1 cellular context compared by ENCODE assay signal in the genomic region with DNA sequence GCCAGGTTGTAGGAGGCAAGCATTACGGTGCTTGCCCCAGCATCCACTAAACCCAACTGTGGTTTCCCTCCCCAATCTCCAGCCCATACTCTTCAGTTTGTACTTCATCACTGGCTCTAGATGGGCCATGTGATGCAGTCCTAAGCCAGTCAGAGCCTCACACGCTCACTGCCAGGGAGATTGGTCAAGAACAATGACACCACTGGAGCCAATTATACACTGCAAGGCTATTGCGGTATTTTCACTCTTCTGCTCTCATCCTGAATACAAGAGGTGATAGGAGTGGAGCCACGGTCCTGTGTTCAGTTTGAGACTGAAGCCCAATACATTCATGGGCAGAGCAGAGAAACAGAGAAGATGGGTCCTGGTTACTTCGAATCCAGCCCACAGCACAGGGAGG.
TF ChIP-seq lines count a peak whose summit lies in the region.

No MANE protein-coding gene starts in this region.

TF ChIP-seq in K562, 482 proteins besides CTCF, POLR2A, EP300 and RAD21 (continued from another document):
- no peak for TF ChIP-seq ZNF764 (CRISPR knock-in tag; IDR thresholded peaks at IDR 0.05; ENCODE audit: low read depth)
- TF ChIP-seq ESRRA (IDR thresholded peaks at IDR 0.05; ENCODE audit: borderline replicate concordance, low read depth), result no peak
- TF ChIP-seq, protein P1, sequence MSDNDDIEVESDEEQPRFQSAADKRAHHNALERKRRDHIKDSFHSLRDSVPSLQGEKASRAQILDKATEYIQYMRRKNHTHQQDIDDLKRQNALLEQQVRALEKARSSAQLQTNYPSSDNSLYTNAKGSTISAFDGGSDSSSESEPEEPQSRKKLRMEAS (CRISPR knock-in tag; IDR thresholded peaks at IDR 0.05), result no peak
- TF ChIP-seq MAFG (tag; conservative IDR thresholded peaks at IDR 0.05), result no peak
- TF ChIP-seq RAD51 (IDR thresholded peaks at IDR 0.05; ENCODE audit: borderline replicate concordance, low read depth), result no peak
- no peak for TF ChIP-seq FOSL1 (tag; conservative IDR thresholded peaks at IDR 0.05)
- no peak for TF ChIP-seq PURB (CRISPR knock-in tag; IDR thresholded peaks at IDR 0.05; ENCODE audit: low read depth)
- TF ChIP-seq EZH2 (IDR thresholded peaks at IDR 0.05; ENCODE audit: borderline replicate concordance, low read depth, low read length), result no peak
- no peak for TF ChIP-seq ZFP30 (CRISPR knock-in tag; IDR thresholded peaks at IDR 0.05; ENCODE audit: borderline replicate concordance)
- TF ChIP-seq ZBTB40 (IDR thresholded peaks at IDR 0.05), result no peak
- no peak for TF ChIP-seq ZBTB40 (CRISPR knock-in tag; IDR thresholded peaks at IDR 0.05)
- TF ChIP-seq, protein P2, sequence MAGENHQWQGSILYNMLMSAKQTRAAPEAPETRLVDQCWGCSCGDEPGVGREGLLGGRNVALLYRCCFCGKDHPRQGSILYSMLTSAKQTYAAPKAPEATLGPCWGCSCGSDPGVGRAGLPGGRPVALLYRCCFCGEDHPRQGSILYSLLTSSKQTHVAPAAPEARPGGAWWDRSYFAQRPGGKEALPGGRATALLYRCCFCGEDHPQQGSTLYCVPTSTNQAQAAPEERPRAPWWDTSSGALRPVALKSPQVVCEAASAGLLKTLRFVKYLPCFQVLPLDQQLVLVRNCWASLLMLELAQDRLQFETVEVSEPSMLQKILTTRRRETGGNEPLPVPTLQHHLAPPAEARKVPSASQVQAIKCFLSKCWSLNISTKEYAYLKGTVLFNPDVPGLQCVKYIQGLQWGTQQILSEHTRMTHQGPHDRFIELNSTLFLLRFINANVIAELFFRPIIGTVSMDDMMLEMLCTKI (IDR thresholded peaks at IDR 0.05; ENCODE audit: partially characterized antibody), result no peak
- TF ChIP-seq BRD9 (IDR thresholded peaks at IDR 0.05; ENCODE audit: low read depth, partially characterized antibody), result no peak
- no peak for TF ChIP-seq ZNF354B (CRISPR knock-in tag; IDR thresholded peaks at IDR 0.05)
- no peak for TF ChIP-seq ETS1 (conservative IDR thresholded peaks at IDR 0.05; ENCODE audit: control insufficient read depth, low read depth, low read length)
- TF ChIP-seq SIX5 (IDR thresholded peaks at IDR 0.05; ENCODE audit: borderline replicate concordance in 1 of 2, insufficient read depth in 1 of 2, low read depth in 1 of 2, low read length in 2 of 2), result no peak
- TF ChIP-seq, protein P3, sequence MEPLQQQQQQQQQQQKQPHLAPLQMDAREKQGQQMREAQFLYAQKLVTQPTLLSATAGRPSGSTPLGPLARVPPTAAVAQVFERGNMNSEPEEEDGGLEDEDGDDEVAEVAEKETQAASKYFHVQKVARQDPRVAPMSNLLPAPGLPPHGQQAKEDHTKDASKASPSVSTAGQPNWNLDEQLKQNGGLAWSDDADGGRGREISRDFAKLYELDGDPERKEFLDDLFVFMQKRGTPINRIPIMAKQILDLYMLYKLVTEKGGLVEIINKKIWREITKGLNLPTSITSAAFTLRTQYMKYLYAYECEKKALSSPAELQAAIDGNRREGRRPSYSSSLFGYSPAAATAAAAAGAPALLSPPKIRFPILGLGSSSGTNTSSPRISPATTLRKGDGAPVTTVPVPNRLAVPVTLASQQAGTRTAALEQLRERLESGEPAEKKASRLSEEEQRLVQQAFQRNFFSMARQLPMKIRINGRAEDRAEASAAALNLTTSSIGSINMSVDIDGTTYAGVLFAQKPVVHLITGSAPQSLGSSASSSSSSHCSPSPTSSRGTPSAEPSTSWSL (CRISPR knock-in tag; IDR thresholded peaks at IDR 0.05; ENCODE audit: borderline replicate concordance), result no peak
- TF ChIP-seq, protein P4, sequence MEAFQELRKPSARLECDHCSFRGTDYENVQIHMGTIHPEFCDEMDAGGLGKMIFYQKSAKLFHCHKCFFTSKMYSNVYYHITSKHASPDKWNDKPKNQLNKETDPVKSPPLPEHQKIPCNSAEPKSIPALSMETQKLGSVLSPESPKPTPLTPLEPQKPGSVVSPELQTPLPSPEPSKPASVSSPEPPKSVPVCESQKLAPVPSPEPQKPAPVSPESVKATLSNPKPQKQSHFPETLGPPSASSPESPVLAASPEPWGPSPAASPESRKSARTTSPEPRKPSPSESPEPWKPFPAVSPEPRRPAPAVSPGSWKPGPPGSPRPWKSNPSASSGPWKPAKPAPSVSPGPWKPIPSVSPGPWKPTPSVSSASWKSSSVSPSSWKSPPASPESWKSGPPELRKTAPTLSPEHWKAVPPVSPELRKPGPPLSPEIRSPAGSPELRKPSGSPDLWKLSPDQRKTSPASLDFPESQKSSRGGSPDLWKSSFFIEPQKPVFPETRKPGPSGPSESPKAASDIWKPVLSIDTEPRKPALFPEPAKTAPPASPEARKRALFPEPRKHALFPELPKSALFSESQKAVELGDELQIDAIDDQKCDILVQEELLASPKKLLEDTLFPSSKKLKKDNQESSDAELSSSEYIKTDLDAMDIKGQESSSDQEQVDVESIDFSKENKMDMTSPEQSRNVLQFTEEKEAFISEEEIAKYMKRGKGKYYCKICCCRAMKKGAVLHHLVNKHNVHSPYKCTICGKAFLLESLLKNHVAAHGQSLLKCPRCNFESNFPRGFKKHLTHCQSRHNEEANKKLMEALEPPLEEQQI (IDR thresholded peaks at IDR 0.05), result no peak
